27 cellular contexts compared by ENCODE assay signal in the genomic region with DNA sequence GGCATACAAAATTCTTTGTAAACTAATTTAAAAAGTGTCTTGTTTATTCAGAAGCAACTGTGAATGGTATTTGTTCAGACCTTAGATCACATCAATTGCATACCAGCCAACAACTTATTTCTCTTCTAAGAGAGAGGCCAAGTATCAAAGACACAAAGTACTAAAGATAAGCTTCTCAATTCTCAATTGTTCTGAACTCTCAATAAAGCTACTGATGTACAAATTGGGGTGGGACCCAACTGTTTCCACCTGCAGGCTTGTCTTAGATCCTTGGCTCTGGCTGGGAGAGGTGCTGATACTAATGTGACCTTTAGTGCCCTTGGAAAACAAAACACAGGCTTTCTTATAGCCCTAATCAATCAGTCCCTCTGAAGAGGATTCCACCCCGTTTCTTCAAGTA. TPM values are rescaled to one million over a fixed set of nuclear protein-coding genes. Genes with fewer than 3 reads are reported as not detected.
A peak's percentile ranks its signal among the peaks of the same experiment; 100 is the strongest.
DNase-seq lines count a peak whose midpoint lies in the region; ATAC-seq and TF ChIP-seq lines count a peak whose summit lies in the region.
"Had no signal": no experiment of that assay in that cellular context is flagged by ENCODE, and none has a peak within 500 bp of the region (broad histone marks: within the 10 kb centered on the region; RNA-seq: fewer than 3 reads in every experiment).

No MANE protein-coding gene starts in this region.

- no peak overlapping the region for H3K4me3 ChIP-seq in HUES48 (ENCODE audit: low read depth, low read length)
- H3K4me3 ChIP-seq in smooth muscle cell = peak overlapping the region; percentile 39
- H3K4me3 ChIP-seq: A549, GM23248, upper lobe of right lung had no signal

- H3K4me2 ChIP-seq in smooth muscle cell = peak overlapping the region; percentile 81
- H3K4me2 ChIP-seq: A549 had no signal

- peak; percentile 23 for ATAC-seq in Right ventricle myocardium inferior
- no peak for ATAC-seq in activated CD4-positive, alpha-beta T cell treated with anti-CD3 and anti-CD28 coated beads for 36 hours
- ATAC-seq: A549; left colon; PC-3; stimulated activated memory B cell treated with anti-CD40 and anti-IgM and Interleukin-4, amounts not matched to agents 10 μg/mL and 1 μg/mL and 100 μg/mL, for 72 hours; upper lobe of right lung had no signal

- H3K9me3 ChIP-seq in HUES48 (ENCODE audit: control insufficient read depth, insufficient read depth, low read length) = no peaks in the 10 kb centered on the region
- no peaks in the 10 kb centered on the region for H3K9me3 ChIP-seq in smooth muscle cell (replicated peaks; ENCODE audit: low read depth)
- H3K9me3 ChIP-seq: A549, upper lobe of right lung had no signal

- intact Hi-C loops in Right ventricle myocardium inferior (cut with DNase I) = loop anchor here (5.0 kb wide), 2 partner anchors 62 to 303 kb away; no protein-coding TSS in a partner anchor
- intact Hi-C loops in cardiac septum (cut with DNase I) = loop anchor here (5.0 kb wide), 1 partner anchor 303 kb away; no protein-coding TSS in a partner anchor
- intact Hi-C loops in posterior vena cava (cut with DNase I) = no loop called here
- intact Hi-C loops in activated CD4-positive, alpha-beta T cell treated with anti-CD3 and anti-CD28 coated beads for 36 hours (cut with DNase I, micrococcal nuclease) = no loop called here

- CTCF ChIA-PET in activated CD4-positive, alpha-beta T cell treated with anti-CD3 and anti-CD28 coated beads for 36 hours (lab: Charles Lee) = no interaction called here

- H3K4me1 Mint-ChIP-seq in activated CD4-positive, alpha-beta T cell treated with anti-CD3 and anti-CD28 coated beads for 36 hours = peaks cover 3% of the 10 kb centered on the region
- H3K4me1 Mint-ChIP-seq: activated CD4-positive, alpha-beta T cell treated with anti-CD3 and anti-CD28 coated beads, Interleukin-2, amount 10 ng/mL, durations not matched to agents 24 days and 14 days had no signal

- POLR2A ChIA-PET in activated CD4-positive, alpha-beta T cell treated with anti-CD3 and anti-CD28 coated beads for 36 hours (lab: Charles Lee) = no interaction called here

- no peak overlapping the region for H3K27ac Mint-ChIP-seq in activated CD4-positive, alpha-beta T cell treated with anti-CD3 and anti-CD28 coated beads for 36 hours
- H3K27ac Mint-ChIP-seq: activated CD4-positive, alpha-beta T cell treated with anti-CD3 and anti-CD28 coated beads, Interleukin-2, amount 10 ng/mL, durations not matched to agents 24 days and 14 days; activated naive CD8-positive, alpha-beta T cell; CD4-positive, CD25-positive, alpha-beta regulatory T cell; immature natural killer cell; memory B cell; stimulated activated memory B cell treated with anti-CD40 and anti-IgM and Interleukin-4, amounts not matched to agents 10 μg/mL and 1 μg/mL and 100 μg/mL, for 72 hours had no signal

- no peaks in the 10 kb centered on the region for H3K27me3 Mint-ChIP-seq in activated CD4-positive, alpha-beta T cell treated with anti-CD3 and anti-CD28 coated beads for 36 hours
- H3K27me3 Mint-ChIP-seq: activated CD4-positive, alpha-beta T cell treated with anti-CD3 and anti-CD28 coated beads, Interleukin-2, amount 10 ng/mL, durations not matched to agents 24 days and 14 days; activated naive CD8-positive, alpha-beta T cell; CD4-positive, CD25-positive, alpha-beta regulatory T cell; memory B cell; stimulated activated memory B cell treated with anti-CD40 and anti-IgM and Interleukin-4, amounts not matched to agents 10 μg/mL and 1 μg/mL and 100 μg/mL, for 72 hours had no signal

- H3K4me3 Mint-ChIP-seq in activated CD4-positive, alpha-beta T cell treated with anti-CD3 and anti-CD28 coated beads for 36 hours = no peak overlapping the region
- H3K4me3 Mint-ChIP-seq: activated CD4-positive, alpha-beta T cell treated with anti-CD3 and anti-CD28 coated beads, Interleukin-2, amount 10 ng/mL, durations not matched to agents 24 days and 14 days; activated naive CD8-positive, alpha-beta T cell; CD4-positive, CD25-positive, alpha-beta regulatory T cell; immature natural killer cell; memory B cell; stimulated activated memory B cell treated with anti-CD40 and anti-IgM and Interleukin-4, amounts not matched to agents 10 μg/mL and 1 μg/mL and 100 μg/mL, for 72 hours had no signal

- peaks cover 37% of the 10 kb centered on the region for H3F3A ChIP-seq in smooth muscle cell (ENCODE audit: low read depth)

- H3K4me1 ChIP-seq in HUES48 (ENCODE audit: control insufficient read depth, insufficient read depth, low read length) (peaks cover 15% of the 10 kb centered on the region), smooth muscle cell (ENCODE audit: low read depth) (peaks cover 51% of the 10 kb centered on the region)

- no peak overlapping the region for H3K9ac ChIP-seq in HUES48 (ENCODE audit: low read depth, low read length)
- H3K9ac ChIP-seq in smooth muscle cell (ENCODE audit: low read depth) = no peak overlapping the region
- H3K9ac ChIP-seq: GM23248 had no signal

- H3K36me3 Mint-ChIP-seq in activated CD4-positive, alpha-beta T cell treated with anti-CD3 and anti-CD28 coated beads for 36 hours (ENCODE audit: low read depth) = no peaks in the 10 kb centered on the region

- H3K36me3 ChIP-seq in HUES48 (ENCODE audit: control insufficient read depth, insufficient read depth, low read length) = no peaks in the 10 kb centered on the region
- no peaks in the 10 kb centered on the region for H3K36me3 ChIP-seq in smooth muscle cell (ENCODE audit: low read depth)
- H3K36me3 ChIP-seq: upper lobe of right lung had no signal

- 58% methylated on average over 1 of the region's 1 CpG for WGBS in smooth muscle cell (ENCODE audit: low lambda C conversion rate)

- DNase-seq in Right ventricle myocardium inferior (ENCODE audit: missing footprints) (no peak), cardiac septum (ENCODE audit: low spot score) (no peak), medulla oblongata (ENCODE audit: extremely low spot score) (peak; percentile 13), smooth muscle cell (lab: John Stamatoyannopoulos, UW; ENCODE audit: unreplicated experiment) (no peak), posterior vena cava (ENCODE audit: low spot score) (no peak), DMS79 (lab: John Stamatoyannopoulos, UW) (no peak)
- DNase-seq in activated CD4-positive, alpha-beta T cell treated with anti-CD3 and anti-CD28 coated beads for 36 hours = no peak
- DNase-seq: activated CD4-positive, alpha-beta T cell treated with anti-CD3 and anti-CD28 coated beads, Interleukin-2, amount 10 ng/mL, durations not matched to agents 24 days and 14 days; activated effector memory CD4-positive, alpha-beta T cell treated with anti-CD3 and anti-CD28 coated beads, Interleukin-2, amount 50 U/mL, for 16 hours; activated T-cell treated with anti-CD3 and anti-CD28 coated beads, Interleukin-2, amount 50 U/mL, for 1 hour; CD4-positive, CD25-positive, alpha-beta regulatory T cell; GM23248; immature natural killer cell; KBM-7; left colon; NCI-H1092; NCI-H187 treated with DMSO at 0.1 percent for 48 hours; PC-3; SHP77 treated with DMSO at 0.1 percent for 48 hours; T-helper 9 cell; upper lobe of right lung had no signal

- peak overlapping the region; percentile 31 for H3K27ac ChIP-seq in HUES48 (ENCODE audit: low read depth, low read length)
- peak overlapping the region; percentile 97 for H3K27ac ChIP-seq in smooth muscle cell (ENCODE audit: low read depth)
- H3K27ac ChIP-seq: A549, GM23248, upper lobe of right lung, VCaP had no signal

- no peaks in the 10 kb centered on the region for H3K9me3 Mint-ChIP-seq in activated CD4-positive, alpha-beta T cell treated with anti-CD3 and anti-CD28 coated beads for 36 hours (ENCODE audit: low read depth)
- H3K9me3 Mint-ChIP-seq: stimulated activated memory B cell treated with anti-CD40 and anti-IgM and Interleukin-4, amounts not matched to agents 10 μg/mL and 1 μg/mL and 100 μg/mL, for 72 hours had no signal

- no peak overlapping the region for H2AFZ ChIP-seq in smooth muscle cell (ENCODE audit: low read depth)
- H2AFZ ChIP-seq: GM23248 had no signal

- H3K79me2 ChIP-seq in smooth muscle cell (ENCODE audit: low read depth) = peaks cover 52% of the 10 kb centered on the region

- TF ChIP-seq CTCF in smooth muscle cell (IDR thresholded peaks at IDR 0.05; ENCODE audit: borderline replicate concordance, insufficient read depth, poor library complexity, severe bottlenecking) = no peak

- H4K20me1 ChIP-seq in smooth muscle cell (ENCODE audit: low read depth) = no peaks in the 10 kb centered on the region

- H3K27me3 ChIP-seq in HUES48 (ENCODE audit: control insufficient read depth, insufficient read depth, low read length) = no peaks in the 10 kb centered on the region
- H3K27me3 ChIP-seq in smooth muscle cell (ENCODE audit: low read depth) = no peaks in the 10 kb centered on the region
- H3K27me3 ChIP-seq: upper lobe of right lung had no signal

RNA-seq across cellular contexts. Expression of a gene that starts 22.1 kb away (rescaled TPM):
- total RNA-seq in Right ventricle myocardium inferior (7.9 TPM), cardiac septum (28.8 TPM), smooth muscle cell (110 and 145 TPM in 2 replicates), posterior vena cava (1 to 10 TPM; 8.4 to 9.1 TPM)
- 55.7 and 98.1 TPM in 2 replicates for polyA plus RNA-seq in smooth muscle cell
- total RNA-seq in activated CD4-positive, alpha-beta T cell treated with anti-CD3 and anti-CD28 coated beads for 36 hours = 10 to 100 TPM; 13.7 to 16.9 TPM

RNA-seq across cellular contexts. Expression of a gene that starts 22.3 kb away (rescaled TPM):
- total RNA-seq in Right ventricle myocardium inferior (53.9 TPM), cardiac septum (48.5 TPM), smooth muscle cell (236 and 262 TPM in 2 replicates), posterior vena cava (10 to 100 TPM; 72.1 to 72.6 TPM)
- 195 and 248 TPM in 2 replicates for polyA plus RNA-seq in smooth muscle cell
- total RNA-seq in activated CD4-positive, alpha-beta T cell treated with anti-CD3 and anti-CD28 coated beads for 36 hours = 10 to 100 TPM; 32.7 to 70.9 TPM

Comparison
In these comparisons a context has a peak if more than half of its experiments do, and no peak if none do; other contexts are left out.
1. intact Hi-C loops: an anchor here in Right ventricle myocardium inferior (5.0 kb wide) and cardiac septum (5.0 kb wide); none called in posterior vena cava and activated CD4-positive, alpha-beta T cell treated with anti-CD3 and anti-CD28 coated beads for 36 hours.